2 cellular contexts compared by ENCODE assay signal in genomic region chr20:47664068-47664437, GRCh38.
TF ChIP-seq lines count a peak whose summit lies in the region.

No MANE protein-coding gene starts in this region.

TF ChIP-seq in SK-N-SH treated with all-trans-retinoic acid at 6 μM for 48 hours, 23 proteins besides CTCF, POLR2A, EP300 and RAD21 (continued from another document):
- TF ChIP-seq GLIS3 (CRISPR knock-in tag; IDR thresholded peaks at IDR 0.05) = no peak
- no peak for TF ChIP-seq ZC3H10 (CRISPR knock-in tag; IDR thresholded peaks at IDR 0.05)
- no peak for TF ChIP-seq BACH2 (CRISPR knock-in tag; IDR thresholded peaks at IDR 0.05; ENCODE audit: borderline replicate concordance)
- TF ChIP-seq ZNF70 (CRISPR knock-in tag; IDR thresholded peaks at IDR 0.05) = no peak
- TF ChIP-seq SNAI2 (CRISPR knock-in tag; IDR thresholded peaks at IDR 0.05) = no peak
- no peak for TF ChIP-seq ZNF565 (CRISPR knock-in tag; conservative IDR thresholded peaks at IDR 0.05; ENCODE audit: low read depth)
- TF ChIP-seq CREB5 (CRISPR knock-in tag; IDR thresholded peaks at IDR 0.05; ENCODE audit: low read depth) = no peak
TF ChIP-seq in SK-N-SH treated with all-trans-retinoic acid at 6 μM for 48 hours: peak in this region for 0.

TF ChIP-seq in SK-N-SH, 30 proteins besides CTCF, POLR2A, EP300 and RAD21 (continued from another document):
- no peak for TF ChIP-seq REST (IDR thresholded peaks at IDR 0.05; ENCODE audit: low read depth, low read length)
- no peak for TF ChIP-seq RFX5 (IDR thresholded peaks at IDR 0.05; ENCODE audit: low read length)
- TF ChIP-seq IRF3 (IDR thresholded peaks at IDR 0.05; ENCODE audit: low read depth, low read length) = no peak
